ENCODE assay signal across 8 cellular contexts in the genomic region with DNA sequence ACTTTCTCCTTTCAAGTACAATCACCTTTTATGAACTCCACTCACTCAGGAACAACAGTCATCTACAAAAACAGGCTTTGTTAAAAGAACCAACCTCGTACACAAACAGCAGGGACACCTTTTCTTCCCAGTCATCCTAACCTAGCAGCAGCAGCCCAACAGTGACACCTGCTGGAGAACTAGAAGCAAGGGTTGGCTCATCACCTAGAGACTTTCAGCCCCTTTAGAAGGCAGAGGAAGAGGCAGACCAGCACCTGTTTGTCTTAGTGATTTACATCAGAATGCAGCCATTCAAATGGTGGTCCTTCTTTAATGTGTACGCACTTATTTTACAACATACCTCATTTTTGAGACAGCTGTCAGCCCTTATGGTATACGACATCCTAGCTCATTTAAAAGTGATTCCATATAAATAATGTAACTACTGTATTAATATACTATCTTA. TPM values are rescaled to one million over a fixed set of nuclear protein-coding genes. Genes with fewer than 3 reads are reported as not detected.
DNase-seq lines count a peak whose midpoint lies in the region; ATAC-seq, FAIRE-seq and TF ChIP-seq lines count a peak whose summit lies in the region.

No MANE protein-coding gene starts in this region.

- H4K20me1 ChIP-seq in endothelial cell of umbilical vein (replicated peaks; ENCODE audit: control insufficient read depth, extremely low read depth, insufficient read depth, low read length), result peaks cover 7% of the 10 kb centered on the region

- no peaks in the 10 kb centered on the region for H3K27me3 ChIP-seq in endothelial cell of umbilical vein (ENCODE audit: control insufficient read depth in 2 of 2, insufficient read depth in 2 of 2, low read length in 2 of 2)

- peak; percentile 76 for FAIRE-seq in endothelial cell of umbilical vein (lab: Jason Lieb, UNC)

- intact Hi-C loops in endothelial cell of umbilical vein (cut with micrococcal nuclease), result loop anchor here (1.0 to 2.0 kb wide), 4 partner anchors 48 to 299 kb away; no protein-coding TSS in a partner anchor

- no peaks in the 10 kb centered on the region for H3K27me3 Mint-ChIP-seq in stimulated activated memory B cell treated with anti-CD40 and anti-IgM and Interleukin-4, amounts not matched to agents 10 μg/mL and 1 μg/mL and 100 μg/mL, for 72 hours

- peak; percentile 57 for DNase-seq in GDM1 (lab: John Stamatoyannopoulos, UW)
- peak; percentile 75 for DNase-seq in HuH-7 (ENCODE audit: low spot score)
- peak; percentile 32 for DNase-seq in NOMO-1 treated with dmso at 0.1 percent for 144 hours (lab: John Stamatoyannopoulos, UW; ENCODE audit: unreplicated experiment)
- DNase-seq in activated CD8-positive, alpha-beta memory T cell treated with anti-CD3 and anti-CD28 coated beads for 24 hours, result peak; percentile 74
- peak; percentile 75 for DNase-seq in endothelial cell of umbilical vein (ENCODE audit: low read depth, low spot score)
- peak; percentile 68 for DNase-seq in midbrain (lab: John Stamatoyannopoulos, UW)

- H3K36me3 ChIP-seq in endothelial cell of umbilical vein (ENCODE audit: control insufficient read depth in 2 of 2, extremely low read depth in 1 of 2, insufficient read depth in 2 of 2, low read length in 2 of 2), result peaks cover 2 to 13% of the 10 kb centered on the region in 2 experiments

- H3K27ac ChIP-seq in endothelial cell of umbilical vein (ENCODE audit: insufficient read depth, low read depth, low read length), result no peak overlapping the region

- no peak overlapping the region for H3K4me3 ChIP-seq in endothelial cell of umbilical vein (replicated peaks in 1 of 3; ENCODE audit: insufficient read depth in 1 of 3, low read depth in 1 of 3, low read length in 3 of 3)

- TF ChIP-seq POLR2A in endothelial cell of umbilical vein (IDR thresholded peaks at IDR 0.05; ENCODE audit: low read depth, low read length), result no peak

- dilution Hi-C loops in endothelial cell of umbilical vein (cut with MboI; ENCODE audit: extremely low pct_ligation_motif_present, low sequenced_read_pairs), result no loop called here

- H3K27ac Mint-ChIP-seq in stimulated activated memory B cell treated with anti-CD40 and anti-IgM and Interleukin-4, amounts not matched to agents 10 μg/mL and 1 μg/mL and 100 μg/mL, for 72 hours, result no peak overlapping the region

- no peaks in the 10 kb centered on the region for H3K4me1 ChIP-seq in endothelial cell of umbilical vein (ENCODE audit: control insufficient read depth, extremely low read depth, insufficient read depth, low read length)

- peaks cover 30% of the 10 kb centered on the region for H3K4me1 Mint-ChIP-seq in stimulated activated memory B cell treated with anti-CD40 and anti-IgM and Interleukin-4, amounts not matched to agents 10 μg/mL and 1 μg/mL and 100 μg/mL, for 72 hours

- BruUV-seq in endothelial cell of umbilical vein (replicated peaks; lab: Mats Ljungman, UMichigan), result no TSS peak

- H3K4me3 Mint-ChIP-seq in stimulated activated memory B cell treated with anti-CD40 and anti-IgM and Interleukin-4, amounts not matched to agents 10 μg/mL and 1 μg/mL and 100 μg/mL, for 72 hours, result no peak overlapping the region

- POLR2A ChIA-PET in endothelial cell of umbilical vein (lab: Charles Lee), result no interaction called here

- H3K9me3 ChIP-seq in endothelial cell of umbilical vein (replicated peaks; ENCODE audit: control insufficient read depth, insufficient read depth, low read length), result no peaks in the 10 kb centered on the region

- no peak overlapping the region for H2AFZ ChIP-seq in endothelial cell of umbilical vein (ENCODE audit: low read depth, low read length)

- H3K9me3 Mint-ChIP-seq in stimulated activated memory B cell treated with anti-CD40 and anti-IgM and Interleukin-4, amounts not matched to agents 10 μg/mL and 1 μg/mL and 100 μg/mL, for 72 hours, result no peaks in the 10 kb centered on the region

- no peak overlapping the region for H3K4me2 ChIP-seq in endothelial cell of umbilical vein (ENCODE audit: insufficient read depth, low read length)

- peaks cover 26% of the 10 kb centered on the region for H3K36me3 Mint-ChIP-seq in stimulated activated memory B cell treated with anti-CD40 and anti-IgM and Interleukin-4, amounts not matched to agents 10 μg/mL and 1 μg/mL and 100 μg/mL, for 72 hours

- peaks cover 37% of the 10 kb centered on the region for H3K79me2 ChIP-seq in endothelial cell of umbilical vein (ENCODE audit: control insufficient read depth, insufficient read depth, low read length)

- TF ChIP-seq CTCF in endothelial cell of umbilical vein (IDR thresholded peaks at IDR 0.05; ENCODE audit: extremely low read depth in 1 of 2, insufficient read depth in 1 of 2, low read depth in 1 of 2, low read length in 2 of 2), result peak; percentile 88 to 91

- peak; percentile 77 for ATAC-seq in stimulated activated memory B cell treated with anti-CD40 and anti-IgM and Interleukin-4, amounts not matched to agents 10 μg/mL and 1 μg/mL and 100 μg/mL, for 72 hours
- ATAC-seq in GM21576 (IDR thresholded peaks at IDR 0.05; ENCODE audit: unreplicated experiment), result no peak

- CTCF ChIA-PET in endothelial cell of umbilical vein (lab: Charles Lee), result interaction anchor here (0.6 to 11.0 kb wide), 18 partner anchors 8 to 191 kb away, joined by 3 to 114 read pairs (median 4); a partner anchor contains a TSS

- no peaks in the 10 kb centered on the region for H3K9me1 ChIP-seq in endothelial cell of umbilical vein (replicated peaks; ENCODE audit: control insufficient read depth, extremely low read depth, insufficient read depth, low read length)

- no peak overlapping the region for H3K9ac ChIP-seq in endothelial cell of umbilical vein (replicated peaks; ENCODE audit: extremely low read depth, insufficient read depth, low read length)

TF ChIP-seq in endothelial cell of umbilical vein, 7 proteins besides CTCF, POLR2A, EP300 and RAD21:
- TF ChIP-seq GATA2 (IDR thresholded peaks at IDR 0.05; ENCODE audit: insufficient read depth, insufficient read length, low read depth, low read length), result no peak
- no peak for TF ChIP-seq EZH2 (IDR thresholded peaks at IDR 0.05; ENCODE audit: borderline replicate concordance, low read depth, low read length, severe bottlenecking)
- no peak for TF ChIP-seq JUN (IDR thresholded peaks at IDR 0.05; ENCODE audit: borderline replicate concordance, insufficient read depth, insufficient read length, low read depth)
- TF ChIP-seq FOS (IDR thresholded peaks at IDR 0.05; ENCODE audit: borderline replicate concordance, insufficient read depth, low read length), result no peak
- TF ChIP-seq POLR2AphosphoS5 (IDR thresholded peaks at IDR 0.05; ENCODE audit: insufficient read depth, low read depth, low read length), result no peak
- TF ChIP-seq, protein P1, sequence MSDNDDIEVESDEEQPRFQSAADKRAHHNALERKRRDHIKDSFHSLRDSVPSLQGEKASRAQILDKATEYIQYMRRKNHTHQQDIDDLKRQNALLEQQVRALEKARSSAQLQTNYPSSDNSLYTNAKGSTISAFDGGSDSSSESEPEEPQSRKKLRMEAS (IDR thresholded peaks at IDR 0.05; ENCODE audit: insufficient read depth, insufficient read length), result no peak
- no peak for TF ChIP-seq MYC (IDR thresholded peaks at IDR 0.05; ENCODE audit: low read depth, low read length)

RNA-seq across cellular contexts. Expression of a gene that starts 56.0 kb away (rescaled TPM):
- 26.5 and 32.4 TPM in 2 replicates for total RNA-seq in endothelial cell of umbilical vein
- 14.4 and 18.4 TPM in 2 replicates for polyA plus RNA-seq in endothelial cell of umbilical vein
- polyA plus RNA-seq in endothelial cell of umbilical vein (2011; cell fraction: cytosol; rRNA removed), result 13.5 and 13.9 TPM in 2 replicates
- 27.4 and 34.0 TPM in 2 replicates for polyA plus RNA-seq in endothelial cell of umbilical vein (2011; cell fraction: nucleus; rRNA removed)
- polyA plus RNA-seq in endothelial cell of umbilical vein (2012), result 20.0 and 22.4 TPM in 2 replicates
- polyA minus RNA-seq in endothelial cell of umbilical vein, result 64.6 and 68.2 TPM in 2 replicates
- 20.3 TPM for polyA minus RNA-seq in endothelial cell of umbilical vein (2011; cell fraction: cytosol; rRNA and poly(A)+ RNA removed)
- polyA minus RNA-seq in endothelial cell of umbilical vein (2011; cell fraction: nucleus; rRNA and poly(A)+ RNA removed), result 56.2 and 64.9 TPM in 2 replicates
